In the genomic region with DNA sequence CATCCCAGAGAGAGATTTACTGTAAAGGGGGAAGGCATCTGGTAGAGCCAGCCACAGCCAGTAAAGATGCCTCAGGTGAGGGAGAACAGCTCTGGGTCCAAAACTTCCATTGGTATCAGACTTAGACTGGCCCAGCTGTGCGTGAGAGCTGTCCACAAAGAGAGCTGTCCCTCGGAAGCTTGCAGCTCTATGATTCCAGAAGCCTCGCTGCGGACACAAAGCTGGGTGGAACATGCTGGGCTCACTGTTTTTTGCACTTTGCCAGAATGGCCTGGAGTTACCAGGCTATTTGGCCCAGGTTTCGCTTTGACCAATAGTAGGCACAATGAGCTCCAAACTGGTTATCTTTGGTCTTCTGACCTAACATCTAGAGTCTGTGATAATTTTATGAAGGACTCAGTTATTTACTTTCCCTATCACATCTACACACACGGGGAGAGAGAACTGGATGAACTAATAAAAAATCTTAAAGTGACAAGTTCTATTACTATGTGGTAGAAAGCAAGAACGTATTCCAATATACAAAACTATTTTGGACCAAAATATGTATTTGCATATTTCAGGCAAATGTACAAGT, we compare ENCODE assay signal across 1 cellular context.
TF ChIP-seq lines count a peak whose summit lies in the region.

No MANE protein-coding gene starts in this region.

TF ChIP-seq in WTC11, 78 proteins besides CTCF, POLR2A, EP300 and RAD21 (continued from another document):
- TF ChIP-seq, protein P1, sequence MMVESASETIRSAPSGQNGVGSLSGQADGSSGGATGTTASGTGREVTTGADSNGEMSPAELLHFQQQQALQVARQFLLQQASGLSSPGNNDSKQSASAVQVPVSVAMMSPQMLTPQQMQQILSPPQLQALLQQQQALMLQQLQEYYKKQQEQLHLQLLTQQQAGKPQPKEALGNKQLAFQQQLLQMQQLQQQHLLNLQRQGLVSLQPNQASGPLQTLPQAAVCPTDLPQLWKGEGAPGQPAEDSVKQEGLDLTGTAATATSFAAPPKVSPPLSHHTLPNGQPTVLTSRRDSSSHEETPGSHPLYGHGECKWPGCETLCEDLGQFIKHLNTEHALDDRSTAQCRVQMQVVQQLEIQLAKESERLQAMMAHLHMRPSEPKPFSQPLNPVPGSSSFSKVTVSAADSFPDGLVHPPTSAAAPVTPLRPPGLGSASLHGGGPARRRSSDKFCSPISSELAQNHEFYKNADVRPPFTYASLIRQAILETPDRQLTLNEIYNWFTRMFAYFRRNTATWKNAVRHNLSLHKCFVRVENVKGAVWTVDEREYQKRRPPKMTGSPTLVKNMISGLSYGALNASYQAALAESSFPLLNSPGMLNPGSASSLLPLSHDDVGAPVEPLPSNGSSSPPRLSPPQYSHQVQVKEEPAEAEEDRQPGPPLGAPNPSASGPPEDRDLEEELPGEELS (CRISPR knock-in tag; IDR thresholded peaks at IDR 0.05) = no peak
- TF ChIP-seq, protein P2, sequence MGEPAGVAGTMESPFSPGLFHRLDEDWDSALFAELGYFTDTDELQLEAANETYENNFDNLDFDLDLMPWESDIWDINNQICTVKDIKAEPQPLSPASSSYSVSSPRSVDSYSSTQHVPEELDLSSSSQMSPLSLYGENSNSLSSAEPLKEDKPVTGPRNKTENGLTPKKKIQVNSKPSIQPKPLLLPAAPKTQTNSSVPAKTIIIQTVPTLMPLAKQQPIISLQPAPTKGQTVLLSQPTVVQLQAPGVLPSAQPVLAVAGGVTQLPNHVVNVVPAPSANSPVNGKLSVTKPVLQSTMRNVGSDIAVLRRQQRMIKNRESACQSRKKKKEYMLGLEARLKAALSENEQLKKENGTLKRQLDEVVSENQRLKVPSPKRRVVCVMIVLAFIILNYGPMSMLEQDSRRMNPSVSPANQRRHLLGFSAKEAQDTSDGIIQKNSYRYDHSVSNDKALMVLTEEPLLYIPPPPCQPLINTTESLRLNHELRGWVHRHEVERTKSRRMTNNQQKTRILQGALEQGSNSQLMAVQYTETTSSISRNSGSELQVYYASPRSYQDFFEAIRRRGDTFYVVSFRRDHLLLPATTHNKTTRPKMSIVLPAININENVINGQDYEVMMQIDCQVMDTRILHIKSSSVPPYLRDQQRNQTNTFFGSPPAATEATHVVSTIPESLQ (CRISPR knock-in tag; IDR thresholded peaks at IDR 0.05) = no peak
- TF ChIP-seq HMGA2 (CRISPR knock-in tag; IDR thresholded peaks at IDR 0.05) = no peak
- TF ChIP-seq ZSCAN18 (CRISPR knock-in tag; IDR thresholded peaks at IDR 0.05) = no peak
- TF ChIP-seq NFE2L1 (CRISPR knock-in tag; IDR thresholded peaks at IDR 0.05) = no peak
- TF ChIP-seq JAZF1 (CRISPR knock-in tag; IDR thresholded peaks at IDR 0.05) = no peak
- no peak for TF ChIP-seq E2F1 (CRISPR knock-in tag; IDR thresholded peaks at IDR 0.05)
- TF ChIP-seq ZNF121 (CRISPR knock-in tag; IDR thresholded peaks at IDR 0.05) = no peak
- TF ChIP-seq GTF2I (CRISPR knock-in tag; conservative IDR thresholded peaks at IDR 0.05) = no peak
